25 cellular contexts compared by ENCODE assay signal in genomic region chr12:32809846-32810245, GRCh38. TPM values are rescaled to one million over a fixed set of nuclear protein-coding genes. Genes with fewer than 3 reads are reported as not detected.
A peak's percentile ranks its signal among the peaks of the same experiment; 100 is the strongest.
DNase-seq lines count a peak whose midpoint lies in the region; ATAC-seq and TF ChIP-seq lines count a peak whose summit lies in the region.
"Had no signal": no experiment of that assay in that cellular context is flagged by ENCODE, and none has a peak within 500 bp of the region (broad histone marks: within the 10 kb centered on the region; RNA-seq: fewer than 3 reads in every experiment).

No MANE protein-coding gene starts in this region.

- no peak for TF ChIP-seq POLR2A in ovary (IDR thresholded peaks at IDR 0.05)

- 91 to 100% (median 100%) methylated on average over 1 of the region's 1 CpG for WGBS in ovary, 3 donors

- H3K27me3 ChIP-seq in left ventricle myocardium inferior (ENCODE audit: low read depth) (no peaks in the 10 kb centered on the region), ovary (no peaks in the 10 kb centered on the region)
- H3K27me3 ChIP-seq: BE2C, MG63 had no signal

- no peak for TF ChIP-seq EP300 in ovary (IDR thresholded peaks at IDR 0.05)

- peak; percentile 60 for ATAC-seq in Right ventricle myocardium inferior
- ATAC-seq in GM21737 (IDR thresholded peaks at IDR 0.05; ENCODE audit: unreplicated experiment): no peak
- ATAC-seq: GM12878 had no signal

- intact Hi-C loops in Right ventricle myocardium inferior (cut with DNase I) (no loop called here), cardiac septum (cut with DNase I) (no loop called here), left ventricle myocardium inferior (cut with micrococcal nuclease) (no loop called here), ovary (cut with DNase I) (no loop called here)

- H3K36me3 ChIP-seq in left ventricle myocardium inferior (peaks cover 24% of the 10 kb centered on the region), ovary (no peaks in the 10 kb centered on the region)
- H3K36me3 ChIP-seq: BE2C, MG63 had no signal

- TF ChIP-seq CTCF in left ventricle myocardium inferior (IDR thresholded peaks at IDR 0.05; ENCODE audit: borderline replicate concordance) (no peak), ovary (IDR thresholded peaks at IDR 0.05) (no peak)

- H3K27ac ChIP-seq in left ventricle myocardium inferior (replicated peaks) (peak overlapping the region; percentile 70), ovary (no peak overlapping the region)
- H3K27ac ChIP-seq: 22Rv1, PC-9 had no signal

- H3K4me3 ChIP-seq in left ventricle myocardium inferior (peak overlapping the region; percentile 19), ovary (no peak overlapping the region)
- H3K4me3 ChIP-seq: GM12878, MG63, PC-9 had no signal

- H3K4me1 ChIP-seq in left ventricle myocardium inferior (peaks cover 42% of the 10 kb centered on the region), ovary (ENCODE audit: insufficient read depth) (no peaks in the 10 kb centered on the region)
- H3K4me1 ChIP-seq: BE2C had no signal

- no peaks in the 10 kb centered on the region for H3K9me3 ChIP-seq in left ventricle myocardium inferior (replicated peaks)
- H3K9me3 ChIP-seq in ovary: no peaks in the 10 kb centered on the region
- H3K9me3 ChIP-seq: BE2C had no signal

- DNase-seq in Right ventricle myocardium inferior (ENCODE audit: missing footprints): no peak
- no peak for DNase-seq in cardiac septum (ENCODE audit: low spot score)
- no peak for DNase-seq in left ventricle myocardium inferior
- peak; percentile 78 for DNase-seq in myocyte (ENCODE audit: low read depth)
- no peak for DNase-seq in activated T-cell treated with anti-CD3 and anti-CD28 coated beads, Interleukin-2, amount 50 U/mL, for 48 hours
- DNase-seq in ovary: no peak
- no peak for DNase-seq in stimulated activated naive CD4-positive, alpha-beta T cell treated with Interleukin-2 at 50 U/mL for 16 hours (lab: John Stamatoyannopoulos, UW)
- DNase-seq: BE2C; CD8-positive, alpha-beta memory T cell; DMS 273 treated with DMSO at 0.1 percent for 48 hours; DMS79; EL; GDM1; GOT3; HCEC 1CT; KBM-7; MG63; NCI-H1105 treated with DMSO at 0.1 percent for 48 hours; NCI-H2029; NCI-H526 treated with DMSO at 0.1 percent for 48 hours; PC-9; SHP77 had no signal

RNA-seq across cellular contexts. Expression of gene YARS2, which starts 54.1 kb away (rescaled TPM):
- total RNA-seq in Right ventricle myocardium inferior: 9.7 TPM
- 11.6 TPM for total RNA-seq in cardiac septum
- 11.6 TPM for total RNA-seq in left ventricle myocardium inferior
- 22.4 and 37.0 TPM in 2 replicates for total RNA-seq in myocyte
- polyA plus RNA-seq in myocyte (2012): 11.8 TPM
- 10 to 100 TPM; 10.6 to 19.8 (median 12.9) TPM for total RNA-seq in ovary
- polyA plus RNA-seq in ovary: 10 to 100 TPM in 1 of 2 donors, 1 to 10 TPM in 1; 9.4 to 20.6 TPM
